12 cellular contexts compared by ENCODE assay signal in the genomic region with DNA sequence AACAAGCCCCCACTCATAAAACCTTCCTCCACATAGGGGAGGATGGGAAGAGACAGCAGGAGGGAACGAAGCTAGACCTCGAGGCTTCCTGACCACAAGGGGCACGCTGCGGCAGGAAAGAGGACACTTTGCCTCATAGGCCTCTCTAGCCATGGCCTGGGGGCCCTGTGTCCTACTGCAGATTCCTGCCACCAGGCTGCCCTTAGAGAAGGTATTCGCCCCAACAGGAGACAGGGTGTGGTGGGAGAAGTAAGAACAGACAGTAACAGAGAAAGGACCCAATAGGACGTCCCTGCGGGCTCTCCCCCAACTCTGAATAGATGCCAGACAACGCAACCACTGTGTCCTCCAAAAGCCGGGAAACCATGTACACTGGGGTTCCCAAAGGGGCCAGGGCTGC. TPM values are rescaled to one million over a fixed set of nuclear protein-coding genes. Genes with fewer than 3 reads are reported as not detected.
A peak's percentile ranks its signal among the peaks of the same experiment; 100 is the strongest.
DNase-seq lines count a peak whose midpoint lies in the region; ATAC-seq and TF ChIP-seq lines count a peak whose summit lies in the region.
"Had no signal": no experiment of that assay in that cellular context is flagged by ENCODE, and none has a peak within 500 bp of the region (broad histone marks: within the 10 kb centered on the region; RNA-seq: fewer than 3 reads in every experiment).

No MANE protein-coding gene starts in this region.

- H3K79me1 ChIP-seq in mesenchymal stem cell (replicated peaks; ENCODE audit: low read length, poor library complexity, severe bottlenecking) = no peaks in the 10 kb centered on the region

- TF ChIP-seq CTCF in psoas muscle (IDR thresholded peaks at IDR 0.05) (no peak), osteoblast (IDR thresholded peaks at IDR 0.05; ENCODE audit: extremely low read depth, low read depth, low read length) (no peak)

- no peak overlapping the region for H2BK120ac ChIP-seq in mesenchymal stem cell (ENCODE audit: low read depth, low read length)

- H4K8ac ChIP-seq in mesenchymal stem cell (ENCODE audit: low read length) = no peak overlapping the region

- no peak overlapping the region for H2AK5ac ChIP-seq in mesenchymal stem cell (ENCODE audit: low read length, severe bottlenecking)

- H3K27ac ChIP-seq in BLaER1 treated with 17β-estradiol and CSF1 and Interleukin-3, amounts not matched to agents 10 nM and 100 nM = peak overlapping the region in 2 of 11 experiments; percentile 5 to 61; a peak in 1 of 22 replicates
- H3K27ac ChIP-seq in caudate nucleus (ENCODE audit: low read depth, low read length) (peak overlapping the region; percentile 94), psoas muscle (peak overlapping the region; percentile 41), osteoblast (ENCODE audit: low read depth, low read length) (no peak overlapping the region), mesenchymal stem cell (ENCODE audit: low read length, poor library complexity, severe bottlenecking) (no peak overlapping the region)

- no peaks in the 10 kb centered on the region for H3K9me3 ChIP-seq in BLaER1 treated with 17β-estradiol and CSF1 and Interleukin-3, amounts not matched to agents 10 nM and 100 nM (replicated peaks in 1 of 11)
- H3K9me3 ChIP-seq in psoas muscle (no peaks in the 10 kb centered on the region), osteoblast (ENCODE audit: low read depth, low read length) (no peaks in the 10 kb centered on the region), mesenchymal stem cell (ENCODE audit: control insufficient read depth, low read length) (no peaks in the 10 kb centered on the region)
- H3K9me3 ChIP-seq: A549, breast epithelium, MG63 had no signal

- DNase-seq in caudate nucleus (lab: John Stamatoyannopoulos, UW) (no peak), iPS-NIHi7 (ENCODE audit: extremely low spot score) (peak; percentile 59), psoas muscle (no peak), osteoblast (ENCODE audit: insufficient read length, low spot score, missing footprints) (no peak), NCI-H524 (lab: John Stamatoyannopoulos, UW) (no peak), mesenteric fat pad (ENCODE audit: low spot score) (no peak), mesenchymal stem cell (no peak)
- DNase-seq: activated CD4-positive, alpha-beta memory T cell treated with anti-CD3 and anti-CD28 coated beads for 36 hours; MG63 had no signal

- H3K4me2 ChIP-seq in BLaER1 treated with 17β-estradiol and CSF1 and Interleukin-3, amounts not matched to agents 10 nM and 100 nM = peak overlapping the region; percentile 77 to 95 (median 83); a peak in 21 of 22 replicates
- H3K4me2 ChIP-seq in osteoblast (ENCODE audit: insufficient read depth, low read length) (no peak overlapping the region), mesenchymal stem cell (ENCODE audit: low read length, poor library complexity, severe bottlenecking) (no peak overlapping the region)
- H3K4me2 ChIP-seq: A549 had no signal

- H4K91ac ChIP-seq in mesenchymal stem cell (ENCODE audit: low read length) = no peak overlapping the region

- no peak overlapping the region for H3K23ac ChIP-seq in mesenchymal stem cell (ENCODE audit: low read length in 2 of 2)

- 75 to 84% (median 81%) methylated on average over 9 of the region's 9 CpGs for WGBS in psoas muscle, 3 donors
- 93% methylated on average over 9 of the region's 9 CpGs for WGBS in mesenchymal stem cell

- H3K27me3 ChIP-seq in BLaER1 treated with 17β-estradiol and CSF1 and Interleukin-3, amounts not matched to agents 10 nM and 100 nM = peaks cover 0 to 14% (median 0%) of the 10 kb centered on the region in 11 experiments; a peak in 4 of 22 replicates
- H3K27me3 ChIP-seq in psoas muscle (ENCODE audit: insufficient read depth in 3 of 3, low read length in 2 of 3) = no peaks in the 10 kb centered on the region
- peaks cover 49% of the 10 kb centered on the region for H3K27me3 ChIP-seq in osteoblast (ENCODE audit: insufficient read depth, low read length)
- H3K27me3 ChIP-seq in mesenchymal stem cell (ENCODE audit: control insufficient read depth in 1 of 2, insufficient read depth in 1 of 2, low read length in 2 of 2) = peaks cover 67 to 78% of the 10 kb centered on the region in 2 experiments
- H3K27me3 ChIP-seq: breast epithelium, MG63 had no signal

- H3K4me1 ChIP-seq in BLaER1 treated with 17β-estradiol and CSF1 and Interleukin-3, amounts not matched to agents 10 nM and 100 nM = peaks cover 24 to 85% (median 82%) of the 10 kb centered on the region in 10 experiments
- no peaks in the 10 kb centered on the region for H3K4me1 ChIP-seq in psoas muscle
- H3K4me1 ChIP-seq in osteoblast (ENCODE audit: insufficient read depth, low read length) = no peaks in the 10 kb centered on the region
- H3K4me1 ChIP-seq in mesenchymal stem cell (ENCODE audit: control insufficient read depth, insufficient read depth, low read depth, low read length) = peaks cover 12% of the 10 kb centered on the region
- H3K4me1 ChIP-seq: breast epithelium had no signal

- H3K14ac ChIP-seq in mesenchymal stem cell (ENCODE audit: low read length in 2 of 2) = no peak overlapping the region

- H2BK5ac ChIP-seq in mesenchymal stem cell (ENCODE audit: low read depth, low read length, poor library complexity, severe bottlenecking) = no peak overlapping the region

- H3K18ac ChIP-seq in mesenchymal stem cell (ENCODE audit: low read depth in 1 of 2, low read length in 2 of 2) = no peak overlapping the region

- intact Hi-C loops in psoas muscle (cut with DNase I) = no loop called here

- H2BK12ac ChIP-seq in mesenchymal stem cell (ENCODE audit: low read length in 2 of 2) = no peak overlapping the region

- H4K20me1 ChIP-seq in BLaER1 treated with 17β-estradiol and CSF1 and Interleukin-3, amounts not matched to agents 10 nM and 100 nM = no peaks in the 10 kb centered on the region
- no peaks in the 10 kb centered on the region for H4K20me1 ChIP-seq in osteoblast (ENCODE audit: insufficient read depth, low read length)

- no peak for ATAC-seq in psoas muscle

- no peak overlapping the region for H2BK15ac ChIP-seq in mesenchymal stem cell (ENCODE audit: low read depth, poor library complexity, severe bottlenecking)

- H3K9ac ChIP-seq in BLaER1 treated with 17β-estradiol and CSF1 and Interleukin-3, amounts not matched to agents 10 nM and 100 nM = peak overlapping the region in 3 of 11 experiments; percentile 19 to 34 (median 29); a peak in 4 of 22 replicates
- H3K9ac ChIP-seq in mesenchymal stem cell (ENCODE audit: low read length) = no peak overlapping the region

- no peaks in the 10 kb centered on the region for H3K36me3 ChIP-seq in BLaER1 treated with 17β-estradiol and CSF1 and Interleukin-3, amounts not matched to agents 10 nM and 100 nM
- no peaks in the 10 kb centered on the region for H3K36me3 ChIP-seq in psoas muscle (ENCODE audit: insufficient read depth in 1 of 2, low read depth in 1 of 2)
- no peaks in the 10 kb centered on the region for H3K36me3 ChIP-seq in osteoblast (ENCODE audit: insufficient read depth, low read length)
- H3K36me3 ChIP-seq in mesenchymal stem cell (ENCODE audit: control insufficient read depth in 1 of 2, insufficient read depth in 2 of 2, low read depth in 1 of 2, low read length in 2 of 2) = no peaks in the 10 kb centered on the region
- H3K36me3 ChIP-seq: breast epithelium, MG63 had no signal

- no peak overlapping the region for H2AFZ ChIP-seq in osteoblast (ENCODE audit: low read length)
- H2AFZ ChIP-seq in mesenchymal stem cell (ENCODE audit: low read depth, low read length) = no peak overlapping the region

- no peak overlapping the region for H3K4ac ChIP-seq in mesenchymal stem cell (ENCODE audit: low read depth in 1 of 2, low read length in 2 of 2)

- no peak overlapping the region for H3K4me3 ChIP-seq in BLaER1 treated with 17β-estradiol and CSF1 and Interleukin-3, amounts not matched to agents 10 nM and 100 nM
- H3K4me3 ChIP-seq in psoas muscle = no peak overlapping the region
- no peak overlapping the region for H3K4me3 ChIP-seq in osteoblast (ENCODE audit: insufficient read depth, low read length)
- no peak overlapping the region for H3K4me3 ChIP-seq in mesenchymal stem cell (ENCODE audit: insufficient read depth in 1 of 2, low read depth in 1 of 2, low read length in 2 of 2)
- H3K4me3 ChIP-seq: A549, MG63 had no signal

- no peaks in the 10 kb centered on the region for H3K79me2 ChIP-seq in osteoblast (ENCODE audit: insufficient read depth, low read length)

RNA-seq across cellular contexts. Expression of gene ADCY5, which starts 36.8 kb away (rescaled TPM):
- total RNA-seq in psoas muscle = 1 to 10 TPM; 1.6 to 4.4 (median 2.1) TPM
- 1 to 10 TPM; 1.0 to 1.3 (median 1.2) TPM for polyA plus RNA-seq in psoas muscle
- 0.59 and 0.72 TPM in 2 replicates for total RNA-seq in osteoblast
- 107 TPM for total RNA-seq in mesenteric fat pad
- 0.15 TPM for polyA plus RNA-seq in mesenchymal stem cell (2013, experiment 1 of 2)
- polyA plus RNA-seq in mesenchymal stem cell (2013, experiment 2 of 2) = 0.04 TPM
- total RNA-seq: activated CD4-positive, alpha-beta memory T cell treated with anti-CD3 and anti-CD28 coated beads for 36 hours had no signal

Comparison
In these comparisons a context has a peak if more than half of its experiments do, and no peak if none do; other contexts are left out.
1. H3K27ac ChIP-seq: peak in caudate nucleus (single experiment) and psoas muscle (single experiment); none in osteoblast (single experiment) and mesenchymal stem cell (single experiment).
2. H3K4me2 ChIP-seq: peak in BLaER1 treated with 17β-estradiol and CSF1 and Interleukin-3, amounts not matched to agents 10 nM and 100 nM (11 of 11); none in osteoblast (single experiment) and mesenchymal stem cell (single experiment).
3. RNA of gene ADCY5, which starts 36.8 kb away (total RNA-seq): 107 TPM in mesenteric fat pad (single experiment); 1.6 to 4.4 TPM in psoas muscle and 0.59 to 0.72 TPM in osteoblast; every median in the first group is over 10 times any median in the second.